ENCODE assay signal across 25 cellular contexts in the genomic region with DNA sequence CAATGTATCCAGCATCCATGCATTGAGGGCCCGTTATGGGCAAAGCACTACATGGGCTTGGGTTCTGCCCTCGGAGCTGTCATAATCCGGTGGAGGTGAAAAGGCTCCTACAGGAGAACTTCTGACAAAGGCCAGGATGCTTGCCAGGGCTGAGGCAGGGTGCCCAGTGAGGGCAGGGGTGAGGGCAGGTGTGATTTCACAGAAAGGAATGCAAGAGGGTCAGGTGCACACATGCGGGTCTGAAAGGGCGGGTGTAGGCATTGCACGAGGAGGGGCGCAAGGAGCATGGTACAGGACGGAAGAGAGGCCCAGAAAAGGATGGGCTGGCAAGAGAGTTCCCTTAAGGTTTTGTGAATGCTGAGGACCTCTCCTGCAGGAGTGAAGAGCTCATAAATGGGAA.
"Had no signal": no experiment of that assay in that cellular context is flagged by ENCODE, and none has a peak within 500 bp of the region (broad histone marks: within the 10 kb centered on the region; RNA-seq: fewer than 3 reads in every experiment).

No MANE protein-coding gene starts in this region.

- H3K27ac ChIP-seq: colonic mucosa, epithelial cell of prostate, esophagus muscularis mucosa, foreskin keratinocyte, gastroesophageal sphincter, heart left ventricle, hepatocyte, left lung had no signal

- H3K4me1 ChIP-seq: colonic mucosa, esophagus muscularis mucosa, foreskin keratinocyte, gastroesophageal sphincter, left lung had no signal

- H3K4me3 ChIP-seq: colonic mucosa, esophagus muscularis mucosa, gastroesophageal sphincter, heart left ventricle, hepatocyte, left lung, lung had no signal

- H3K36me3 ChIP-seq: colonic mucosa, esophagus muscularis mucosa, gastroesophageal sphincter, heart left ventricle, left lung had no signal

- H3K9me3 ChIP-seq: colonic mucosa, esophagus muscularis mucosa, gastroesophageal sphincter, heart left ventricle, left lung had no signal

- H3K27me3 ChIP-seq: colonic mucosa, esophagus muscularis mucosa, foreskin keratinocyte, gastroesophageal sphincter, heart left ventricle, hepatocyte, left lung had no signal

- DNase-seq: colonic mucosa; cortex of kidney; effector CD8-positive, alpha-beta T cell; effector memory CD8-positive, alpha-beta T cell; endodermal cell; erythroblast; foreskin keratinocyte; heart left ventricle; hypothalamus; immature natural killer cell; islet precursor cell; kidney; kidney glomerular epithelial cell; left colon; left lung; left ventricle myocardium superior; mammary epithelial cell; mesendoderm; midbrain; naive B cell had no signal

- ATAC-seq: effector memory CD8-positive, alpha-beta T cell; foreskin keratinocyte; gastroesophageal sphincter; heart left ventricle; left colon; left lung; left ventricle myocardium superior had no signal
